Comparison of ENCODE assay signal across 25 cellular contexts in genomic region chr16:85258166-85258565, GRCh38.
"Had no signal": no experiment of that assay in that cellular context is flagged by ENCODE, and none has a peak within 500 bp of the region (broad histone marks: within the 10 kb centered on the region; RNA-seq: fewer than 3 reads in every experiment).

No MANE protein-coding gene starts in this region.

- H3K27me3 ChIP-seq: brain microvascular endothelial cell, hepatocyte, pancreas, right atrium auricular region, thyroid gland, upper lobe of right lung had no signal

- H3K4me1 Mint-ChIP-seq: activated CD4-positive, alpha-beta memory T cell treated with anti-CD3 and anti-CD28 coated beads, Interleukin-2, amount 10 ng/mL, durations not matched to agents 7 days and 5 days; activated CD4-positive, alpha-beta T cell treated with anti-CD3 and anti-CD28 coated beads, Interleukin-2, amount 10 ng/mL, durations not matched to agents 24 days and 14 days had no signal

- H3K4me3 Mint-ChIP-seq: activated CD4-positive, alpha-beta memory T cell treated with anti-CD3 and anti-CD28 coated beads, Interleukin-2, amount 10 ng/mL, durations not matched to agents 7 days and 5 days; activated CD4-positive, alpha-beta T cell treated with anti-CD3 and anti-CD28 coated beads, Interleukin-2, amount 10 ng/mL, durations not matched to agents 24 days and 14 days; activated CD8-positive, alpha-beta memory T cell treated with anti-CD3 and anti-CD28 coated beads, Interleukin-2, amount 10 ng/mL, durations not matched to agents 7 days and 5 days; natural killer cell; stimulated activated naive CD8-positive, alpha-beta T cell treated with anti-CD3 and anti-CD28 coated beads, Interleukin-15, Interleukin-2, amounts not matched to agents 100 ng/mL and 50 ng/mL, for 24 hours; T-helper 2 cell treated with Interferon-gamma antibody and Interleukin-4, amounts not matched to agents 5 μg/mL and 100 μg/mL, for 36 hours had no signal

- H3K4me1 ChIP-seq: right atrium auricular region, upper lobe of right lung had no signal

- H3K4me3 ChIP-seq: hepatocyte, pancreas, psoas muscle, right atrium auricular region, thyroid gland, upper lobe of right lung had no signal

- DNase-seq: activated CD4-positive, alpha-beta memory T cell treated with anti-CD3 and anti-CD28 coated beads, Interleukin-2, amount 10 ng/mL, durations not matched to agents 7 days and 5 days; activated CD4-positive, alpha-beta T cell treated with anti-CD3 and anti-CD28 coated beads, Interleukin-2, amount 10 ng/mL, durations not matched to agents 24 days and 14 days; activated CD8-positive, alpha-beta memory T cell treated with anti-CD3 and anti-CD28 coated beads, Interleukin-2, amount 10 ng/mL, durations not matched to agents 7 days and 5 days; activated gamma-delta T cell treated with Interleukin-2 at 50 U/mL for 16 hours; activated T-cell treated with anti-CD3 and anti-CD28 coated beads for 4 hours; aorta; brain microvascular endothelial cell; dermis blood vessel endothelial cell; effector memory CD4-positive, alpha-beta T cell; foreskin melanocyte; left ventricle myocardium superior; mammary epithelial cell; midbrain; natural killer cell; pancreas; psoas muscle; stimulated activated CD4-positive, alpha-beta T cell treated with anti-CD3 and anti-CD28 coated beads, Interleukin-4, amount 100 ng/mL, for 4 hours; thyroid gland; upper lobe of right lung had no signal

- H3K9me3 ChIP-seq: pancreas, psoas muscle, right atrium auricular region, thyroid gland, upper lobe of right lung had no signal

- H3K9me3 Mint-ChIP-seq: activated CD4-positive, alpha-beta memory T cell treated with anti-CD3 and anti-CD28 coated beads, Interleukin-2, amount 10 ng/mL, durations not matched to agents 7 days and 5 days; activated CD4-positive, alpha-beta T cell treated with anti-CD3 and anti-CD28 coated beads, Interleukin-2, amount 10 ng/mL, durations not matched to agents 24 days and 14 days; activated naive CD4-positive, alpha-beta T cell treated with anti-CD3 and anti-CD28 coated beads, Interleukin-2, amount 50 U/mL, for 72 hours; natural killer cell; stimulated activated naive CD8-positive, alpha-beta T cell treated with anti-CD3 and anti-CD28 coated beads, Interleukin-15, Interleukin-2, amounts not matched to agents 100 ng/mL and 50 ng/mL, for 24 hours; T-helper 2 cell treated with Interferon-gamma antibody and Interleukin-4, amounts not matched to agents 5 μg/mL and 100 μg/mL, for 36 hours had no signal

- H3K36me3 ChIP-seq: brain microvascular endothelial cell, pancreas, right atrium auricular region, thyroid gland, upper lobe of right lung had no signal

- H3K27me3 Mint-ChIP-seq: stimulated activated naive CD8-positive, alpha-beta T cell treated with anti-CD3 and anti-CD28 coated beads, Interleukin-15, Interleukin-2, amounts not matched to agents 100 ng/mL and 50 ng/mL, for 24 hours had no signal

- H3K4me2 ChIP-seq: hepatocyte had no signal

- H3K36me3 Mint-ChIP-seq: activated CD8-positive, alpha-beta memory T cell treated with anti-CD3 and anti-CD28 coated beads, Interleukin-2, amount 10 ng/mL, durations not matched to agents 7 days and 5 days; activated naive CD4-positive, alpha-beta T cell treated with anti-CD3 and anti-CD28 coated beads, Interleukin-2, amount 50 U/mL, for 72 hours; natural killer cell had no signal

- H3K27ac Mint-ChIP-seq: activated CD4-positive, alpha-beta memory T cell treated with anti-CD3 and anti-CD28 coated beads, Interleukin-2, amount 10 ng/mL, durations not matched to agents 7 days and 5 days; activated CD4-positive, alpha-beta T cell treated with anti-CD3 and anti-CD28 coated beads, Interleukin-2, amount 10 ng/mL, durations not matched to agents 24 days and 14 days; activated CD8-positive, alpha-beta memory T cell treated with anti-CD3 and anti-CD28 coated beads, Interleukin-2, amount 10 ng/mL, durations not matched to agents 7 days and 5 days; activated naive CD4-positive, alpha-beta T cell treated with anti-CD3 and anti-CD28 coated beads, Interleukin-2, amount 50 U/mL, for 72 hours; natural killer cell; stimulated activated naive CD8-positive, alpha-beta T cell treated with anti-CD3 and anti-CD28 coated beads, Interleukin-15, Interleukin-2, amounts not matched to agents 100 ng/mL and 50 ng/mL, for 24 hours; T-helper 2 cell treated with Interferon-gamma antibody and Interleukin-4, amounts not matched to agents 5 μg/mL and 100 μg/mL, for 36 hours had no signal

- H3K27ac ChIP-seq: brain microvascular endothelial cell, hepatocyte, pancreas, psoas muscle, right atrium auricular region, thyroid gland, upper lobe of right lung, VCaP had no signal

- H2AFZ ChIP-seq: hepatocyte had no signal
